Comparison of ENCODE assay signal across 1 cellular context in genomic region chr1:69648486-69648885, GRCh38.
TF ChIP-seq lines count a peak whose summit lies in the region.

No MANE protein-coding gene starts in this region.

TF ChIP-seq in WTC11, 78 proteins besides CTCF, POLR2A, EP300 and RAD21 (continued from another document):
- no peak for TF ChIP-seq ARID4B (CRISPR knock-in tag; IDR thresholded peaks at IDR 0.05; ENCODE audit: borderline replicate concordance)
